ENCODE assay signal across 22 cellular contexts in genomic region chr1:28257736-28258135, GRCh38. TPM values are rescaled to one million over a fixed set of nuclear protein-coding genes. Genes with fewer than 3 reads are reported as not detected.
DNase-seq lines count a peak whose midpoint lies in the region; ATAC-seq and TF ChIP-seq lines count a peak whose summit lies in the region.
"Had no signal": no experiment of that assay in that cellular context is flagged by ENCODE, and none has a peak within 500 bp of the region (broad histone marks: within the 10 kb centered on the region; RNA-seq: fewer than 3 reads in every experiment).

No MANE protein-coding gene starts in this region.

- H3K27ac Mint-ChIP-seq in activated naive CD4-positive, alpha-beta T cell treated with anti-CD3 and anti-CD28 coated beads, Interleukin-2, amount 10 ng/mL, durations not matched to agents 7 days and 5 days: peak overlapping the region; percentile 42
- H3K27ac Mint-ChIP-seq in activated CD8-positive, alpha-beta T cell treated with anti-CD3 and anti-CD28 coated beads, Interleukin-2, amount 10 ng/mL, durations not matched to agents 7 days and 5 days: peak overlapping the region; percentile 86
- H3K27ac Mint-ChIP-seq in glutamatergic neuron (ENCODE audit: unreplicated experiment): peak overlapping the region; percentile 28
- H3K27ac Mint-ChIP-seq in stimulated activated naive CD8-positive, alpha-beta T cell treated with anti-CD3 and anti-CD28 coated beads, Interleukin-15, amount 100 ng/mL, for 72 hours: peak overlapping the region; percentile 100

- no peaks in the 10 kb centered on the region for H3K27me3 Mint-ChIP-seq in activated naive CD4-positive, alpha-beta T cell treated with anti-CD3 and anti-CD28 coated beads, Interleukin-2, amount 10 ng/mL, durations not matched to agents 7 days and 5 days
- no peaks in the 10 kb centered on the region for H3K27me3 Mint-ChIP-seq in activated CD8-positive, alpha-beta T cell treated with anti-CD3 and anti-CD28 coated beads, Interleukin-2, amount 10 ng/mL, durations not matched to agents 7 days and 5 days (ENCODE audit: low read depth)
- H3K27me3 Mint-ChIP-seq in glutamatergic neuron (ENCODE audit: unreplicated experiment): peaks cover 5% of the 10 kb centered on the region
- no peaks in the 10 kb centered on the region for H3K27me3 Mint-ChIP-seq in stimulated activated naive CD8-positive, alpha-beta T cell treated with anti-CD3 and anti-CD28 coated beads, Interleukin-15, amount 100 ng/mL, for 72 hours

- DNase-seq in activated naive CD4-positive, alpha-beta T cell treated with anti-CD3 and anti-CD28 coated beads, Interleukin-2, amount 10 ng/mL, durations not matched to agents 7 days and 5 days: no peak
- DNase-seq in activated naive CD4-positive, alpha-beta T cell (lab: John Stamatoyannopoulos, UW): no peak
- DNase-seq in activated CD8-positive, alpha-beta T cell treated with anti-CD3 and anti-CD28 coated beads, Interleukin-2, amount 10 ng/mL, durations not matched to agents 7 days and 5 days: no peak
- DNase-seq in glutamatergic neuron: no peak
- DNase-seq in stimulated activated naive CD8-positive, alpha-beta T cell treated with anti-CD3 and anti-CD28 coated beads, Interleukin-15, amount 100 ng/mL, for 72 hours: no peak
- no peak for DNase-seq in NCI-H2171 (lab: John Stamatoyannopoulos, UW)
- no peak for DNase-seq in MV-4-11 (lab: John Stamatoyannopoulos, UW)
- no peak for DNase-seq in NOMO-1 treated with dmso at 0.1 percent for 144 hours (lab: John Stamatoyannopoulos, UW; ENCODE audit: unreplicated experiment)
- DNase-seq: ACHN; activated CD4-positive, alpha-beta T cell treated with anti-CD3 and anti-CD28 coated beads for 4 hours; CD8-positive, alpha-beta T cell; DND-41; GOT3; hippocampal formation; kidney glomerular epithelial cell; mesendoderm; NCI-H1417 treated with DMSO at 0.1 percent for 48 hours; Peyer's patch; stimulated activated CD4-positive, alpha-beta T cell treated with anti-CD3 and anti-CD28 coated beads, Interleukin-15, amount 100 ng/mL, for 24 hours; stimulated activated naive CD4-positive, alpha-beta T cell; trophoblast cell had no signal

- H3K4me1 Mint-ChIP-seq in activated naive CD4-positive, alpha-beta T cell treated with anti-CD3 and anti-CD28 coated beads, Interleukin-2, amount 10 ng/mL, durations not matched to agents 7 days and 5 days: peaks cover 52% of the 10 kb centered on the region
- H3K4me1 Mint-ChIP-seq in activated CD8-positive, alpha-beta T cell treated with anti-CD3 and anti-CD28 coated beads, Interleukin-2, amount 10 ng/mL, durations not matched to agents 7 days and 5 days (ENCODE audit: low read depth): peaks cover 50% of the 10 kb centered on the region
- peaks cover 8% of the 10 kb centered on the region for H3K4me1 Mint-ChIP-seq in glutamatergic neuron (ENCODE audit: low read depth, unreplicated experiment)
- peaks cover 61% of the 10 kb centered on the region for H3K4me1 Mint-ChIP-seq in stimulated activated naive CD8-positive, alpha-beta T cell treated with anti-CD3 and anti-CD28 coated beads, Interleukin-15, amount 100 ng/mL, for 72 hours

- peaks cover 4% of the 10 kb centered on the region for H3K36me3 Mint-ChIP-seq in activated naive CD4-positive, alpha-beta T cell treated with anti-CD3 and anti-CD28 coated beads, Interleukin-2, amount 10 ng/mL, durations not matched to agents 7 days and 5 days
- peaks cover 11% of the 10 kb centered on the region for H3K36me3 Mint-ChIP-seq in activated CD8-positive, alpha-beta T cell treated with anti-CD3 and anti-CD28 coated beads, Interleukin-2, amount 10 ng/mL, durations not matched to agents 7 days and 5 days (ENCODE audit: low read depth)
- H3K36me3 Mint-ChIP-seq in glutamatergic neuron (ENCODE audit: unreplicated experiment): no peaks in the 10 kb centered on the region
- H3K36me3 Mint-ChIP-seq: CD8-positive, alpha-beta T cell had no signal

- CTCF ChIA-PET in activated naive CD4-positive, alpha-beta T cell treated with anti-CD3 and anti-CD28 coated beads, Interleukin-2, amount 10 ng/mL, durations not matched to agents 7 days and 5 days (lab: Charles Lee): interaction anchor here (0.6 to 2.8 kb wide), 2 partner anchors 9 to 45 kb away, joined by 3 to 20 read pairs; no protein-coding TSS in a partner anchor
- CTCF ChIA-PET in activated CD8-positive, alpha-beta T cell treated with anti-CD3 and anti-CD28 coated beads, Interleukin-2, amount 10 ng/mL, durations not matched to agents 7 days and 5 days (lab: Charles Lee): interaction anchor here (0.9 to 8.8 kb wide), 4 partner anchors 9 to 619 kb away, joined by 3 to 125 read pairs (median 4); no protein-coding TSS in a partner anchor

- no peak for ATAC-seq in activated CD8-positive, alpha-beta T cell treated with anti-CD3 and anti-CD28 coated beads, Interleukin-2, amount 10 ng/mL, durations not matched to agents 7 days and 5 days
- ATAC-seq in stimulated activated naive CD8-positive, alpha-beta T cell treated with anti-CD3 and anti-CD28 coated beads, Interleukin-15, amount 100 ng/mL, for 72 hours: no peak
- ATAC-seq: CD8-positive, alpha-beta T cell; SK-N-SH treated with all-trans-retinoic acid at 6 μM for 48 hours had no signal

- peak overlapping the region; percentile 48 for H3K4me3 Mint-ChIP-seq in activated naive CD4-positive, alpha-beta T cell treated with anti-CD3 and anti-CD28 coated beads, Interleukin-2, amount 10 ng/mL, durations not matched to agents 7 days and 5 days
- H3K4me3 Mint-ChIP-seq in activated CD8-positive, alpha-beta T cell treated with anti-CD3 and anti-CD28 coated beads, Interleukin-2, amount 10 ng/mL, durations not matched to agents 7 days and 5 days: no peak overlapping the region
- no peak overlapping the region for H3K4me3 Mint-ChIP-seq in glutamatergic neuron (ENCODE audit: unreplicated experiment)
- H3K4me3 Mint-ChIP-seq in stimulated activated naive CD8-positive, alpha-beta T cell treated with anti-CD3 and anti-CD28 coated beads, Interleukin-15, amount 100 ng/mL, for 72 hours: peak overlapping the region; percentile 89 to 93

- no peaks in the 10 kb centered on the region for H3K9me3 Mint-ChIP-seq in activated naive CD4-positive, alpha-beta T cell treated with anti-CD3 and anti-CD28 coated beads, Interleukin-2, amount 10 ng/mL, durations not matched to agents 7 days and 5 days
- H3K9me3 Mint-ChIP-seq in activated CD8-positive, alpha-beta T cell treated with anti-CD3 and anti-CD28 coated beads, Interleukin-2, amount 10 ng/mL, durations not matched to agents 7 days and 5 days (ENCODE audit: insufficient read depth): no peaks in the 10 kb centered on the region
- H3K9me3 Mint-ChIP-seq in glutamatergic neuron (ENCODE audit: unreplicated experiment): peaks cover 10% of the 10 kb centered on the region
- H3K9me3 Mint-ChIP-seq in stimulated activated naive CD8-positive, alpha-beta T cell treated with anti-CD3 and anti-CD28 coated beads, Interleukin-15, amount 100 ng/mL, for 72 hours: peaks cover 0 to 4% of the 10 kb centered on the region in 2 donors
- H3K9me3 Mint-ChIP-seq: CD8-positive, alpha-beta T cell had no signal

- POLR2A ChIA-PET in activated CD8-positive, alpha-beta T cell treated with anti-CD3 and anti-CD28 coated beads, Interleukin-2, amount 10 ng/mL, durations not matched to agents 7 days and 5 days (lab: Charles Lee): interaction anchor here (5.9 kb wide), 1 partner anchor 10 kb away, joined by 84 read pairs; no protein-coding TSS in a partner anchor

- no peak for TF ChIP-seq CTCF in glutamatergic neuron (IDR thresholded peaks at IDR 0.05; ENCODE audit: partially characterized antibody, unreplicated experiment)

RNA-seq across cellular contexts. Expression of gene SESN2, which starts 1.6 kb away (rescaled TPM):
- total RNA-seq in activated CD8-positive, alpha-beta T cell treated with anti-CD3 and anti-CD28 coated beads, Interleukin-2, amount 10 ng/mL, durations not matched to agents 7 days and 5 days: 10 to 100 TPM; 12.5 to 12.6 TPM
- total RNA-seq in glutamatergic neuron (ENCODE audit: unreplicated experiment): 57.2 TPM

RNA-seq across cellular contexts. Expression of gene ATP5IF1, which starts 21.8 kb away (rescaled TPM):
- total RNA-seq in activated CD8-positive, alpha-beta T cell treated with anti-CD3 and anti-CD28 coated beads, Interleukin-2, amount 10 ng/mL, durations not matched to agents 7 days and 5 days: 100 to 1,000 TPM; 204 to 222 TPM
- total RNA-seq in glutamatergic neuron (ENCODE audit: unreplicated experiment): 110 TPM

RNA-seq across cellular contexts. Expression of gene DNAJC8, which starts 24.9 kb away (rescaled TPM):
- 100 to 1,000 TPM; 121 to 124 TPM for total RNA-seq in activated CD8-positive, alpha-beta T cell treated with anti-CD3 and anti-CD28 coated beads, Interleukin-2, amount 10 ng/mL, durations not matched to agents 7 days and 5 days
- 82.8 TPM for total RNA-seq in glutamatergic neuron (ENCODE audit: unreplicated experiment)

Comparison
In these comparisons a context has a peak if more than half of its experiments do, and no peak if none do; other contexts are left out.
1. H3K27ac Mint-ChIP-seq: peak in every context shown above with its lines; median percentile 100 in stimulated activated naive CD8-positive, alpha-beta T cell treated with anti-CD3 and anti-CD28 coated beads, Interleukin-15, amount 100 ng/mL, for 72 hours; 86 in activated CD8-positive, alpha-beta T cell treated with anti-CD3 and anti-CD28 coated beads, Interleukin-2, amount 10 ng/mL, durations not matched to agents 7 days and 5 days; 42 in activated naive CD4-positive, alpha-beta T cell treated with anti-CD3 and anti-CD28 coated beads, Interleukin-2, amount 10 ng/mL, durations not matched to agents 7 days and 5 days; 28 in glutamatergic neuron.
2. H3K4me3 Mint-ChIP-seq: peak in activated naive CD4-positive, alpha-beta T cell treated with anti-CD3 and anti-CD28 coated beads, Interleukin-2, amount 10 ng/mL, durations not matched to agents 7 days and 5 days (single experiment) and stimulated activated naive CD8-positive, alpha-beta T cell treated with anti-CD3 and anti-CD28 coated beads, Interleukin-15, amount 100 ng/mL, for 72 hours (2 of 2); none in activated CD8-positive, alpha-beta T cell treated with anti-CD3 and anti-CD28 coated beads, Interleukin-2, amount 10 ng/mL, durations not matched to agents 7 days and 5 days (single experiment) and glutamatergic neuron (single experiment).